8 cellular contexts compared by ENCODE assay signal in genomic region chr5:79133121-79133656, GRCh38. TPM values are rescaled to one million over a fixed set of nuclear protein-coding genes. Genes with fewer than 3 reads are reported as not detected.
A peak's percentile ranks its signal among the peaks of the same experiment; 100 is the strongest.
DNase-seq lines count a peak whose midpoint lies in the region; ATAC-seq and TF ChIP-seq lines count a peak whose summit lies in the region.

No MANE protein-coding gene starts in this region.

- peak overlapping the region; percentile 44 for H3K4me2 ChIP-seq in BLaER1

- H3K27me3 ChIP-seq in BLaER1 = no peaks in the 10 kb centered on the region
- no peaks in the 10 kb centered on the region for H3K27me3 ChIP-seq in HUES48 (ENCODE audit: control insufficient read depth, insufficient read depth, low read length)
- no peaks in the 10 kb centered on the region for H3K27me3 ChIP-seq in uterus

- peak; percentile 31 to 60 (median 52) for TF ChIP-seq CTCF in uterus (IDR thresholded peaks at IDR 0.05)

- peaks cover 11% of the 10 kb centered on the region for H3K4me1 ChIP-seq in BLaER1
- H3K4me1 ChIP-seq in HUES48 (ENCODE audit: control insufficient read depth, insufficient read depth, low read length) = peaks cover 21% of the 10 kb centered on the region
- H3K4me1 ChIP-seq in uterus = no peaks in the 10 kb centered on the region

- H3K9ac ChIP-seq in BLaER1 = no peak overlapping the region
- no peak overlapping the region for H3K9ac ChIP-seq in HUES48 (ENCODE audit: low read depth, low read length)

- peak; percentile 29 for DNase-seq in RPMI7951 (ENCODE audit: low read depth)
- peak; percentile 66 for DNase-seq in dermis blood vessel endothelial cell
- DNase-seq in lung microvascular endothelial cell (ENCODE audit: low read depth in 2 of 2) = peak; percentile 51 to 64
- DNase-seq in uterus = no peak
- DNase-seq in T1000 (lab: John Stamatoyannopoulos, UW) = no peak

- H3K4me3 ChIP-seq in BLaER1 = no peak overlapping the region
- peak overlapping the region; percentile 45 for H3K4me3 ChIP-seq in HUES48 (ENCODE audit: low read depth, low read length)
- peak overlapping the region; percentile 13 to 25 for H3K4me3 ChIP-seq in uterus

- no peak for TF ChIP-seq POLR2A in uterus (IDR thresholded peaks at IDR 0.05)

- no peak for ATAC-seq in HG03565 (IDR thresholded peaks at IDR 0.05; ENCODE audit: unreplicated experiment)

- intact Hi-C loops in uterus (cut with DNase I; ENCODE audit: low total_unique reads) = no loop called here

- H3K27ac ChIP-seq in BLaER1 (no peak overlapping the region), HUES48 (ENCODE audit: low read depth, low read length) (peak overlapping the region; percentile 72), uterus (peak overlapping the region; percentile 81 to 95)

- H3K36me3 ChIP-seq in BLaER1 (no peaks in the 10 kb centered on the region), HUES48 (ENCODE audit: control insufficient read depth, insufficient read depth, low read length) (no peaks in the 10 kb centered on the region), uterus (no peaks in the 10 kb centered on the region)

- H4K20me1 ChIP-seq in BLaER1 = no peaks in the 10 kb centered on the region

- H3K9me3 ChIP-seq in BLaER1 = no peaks in the 10 kb centered on the region
- H3K9me3 ChIP-seq in HUES48 (ENCODE audit: control insufficient read depth, insufficient read depth, low read length) = no peaks in the 10 kb centered on the region
- H3K9me3 ChIP-seq in uterus = no peaks in the 10 kb centered on the region

RNA-seq across cellular contexts. Expression of gene BHMT, which starts 21.6 kb away (rescaled TPM):
- not detected in 2 replicates for total RNA-seq in RPMI7951 (2014; rRNA removed; shearing (Covaris generic))
- total RNA-seq in dermis blood vessel endothelial cell (0.28 TPM in 1 of 2 replicates, not detected in the other), lung microvascular endothelial cell (not detected in 2 replicates), uterus (under 1 TPM in 2 of 4 donors, not detected in 2; 0.34 to 0.48 TPM)

Comparison
In these comparisons a context has a peak if more than half of its experiments do, and no peak if none do; other contexts are left out.
1. DNase-seq: peak in RPMI7951 (single experiment), dermis blood vessel endothelial cell (single experiment) and lung microvascular endothelial cell (2 of 2); none in uterus (0 of 2) and T1000 (single experiment).